ENCODE assay signal across 8 cellular contexts in the genomic region with DNA sequence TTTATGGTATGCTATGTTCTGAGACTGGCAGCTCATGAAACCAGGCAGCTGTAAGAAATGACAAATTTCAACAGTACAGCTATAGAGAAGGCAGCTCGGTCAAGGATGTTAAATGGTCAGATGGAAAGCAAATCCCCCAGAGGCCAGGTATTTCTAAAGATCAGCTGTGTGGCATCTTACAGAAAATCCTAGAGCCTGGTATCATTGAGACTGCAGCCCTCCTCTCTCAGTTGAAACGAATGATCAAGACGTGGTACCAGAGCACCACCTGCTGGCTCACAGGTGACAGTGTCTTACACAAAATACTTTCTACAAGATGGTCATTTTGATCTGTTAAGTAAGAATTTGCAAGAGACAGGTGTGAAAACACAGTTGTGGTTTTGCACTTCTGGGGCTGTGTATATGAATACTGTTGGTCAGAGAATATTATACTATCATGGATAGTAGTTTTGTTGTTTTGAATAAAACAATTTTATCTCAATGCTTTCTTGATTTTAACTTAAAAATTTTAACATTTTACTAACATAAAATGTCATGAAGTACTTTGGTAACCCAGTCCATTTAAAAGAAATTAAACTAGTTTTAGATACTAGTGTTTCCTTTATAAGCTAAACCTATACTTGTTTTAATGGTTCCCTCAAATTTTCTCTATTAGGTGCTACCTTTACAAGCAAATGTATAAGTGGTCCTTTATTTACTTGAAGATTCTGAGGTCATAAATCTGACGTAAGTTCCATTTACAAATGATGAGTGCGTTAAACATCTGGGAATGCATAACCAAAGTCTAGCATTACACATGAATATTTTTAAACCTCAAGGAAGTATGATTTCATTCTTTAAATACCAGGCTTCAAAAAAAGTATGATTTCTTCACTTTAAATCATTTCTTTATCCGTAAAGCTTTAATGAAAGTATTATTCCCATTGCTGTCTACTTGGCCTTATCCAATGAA.
DNase-seq lines count a peak whose midpoint lies in the region; ATAC-seq and TF ChIP-seq lines count a peak whose summit lies in the region.

No MANE protein-coding gene starts in this region.

- H3K9me3 ChIP-seq in HAP-1, result no peaks in the 10 kb centered on the region

- DNase-seq in NCI-H2029 (lab: John Stamatoyannopoulos, UW) (peak; percentile 29), NCI-H2029 treated with DMSO at 0.1 percent for 48 hours (lab: John Stamatoyannopoulos, UW) (no peak), HAP-1 (ENCODE audit: low spot score in 2 of 2) (peak; percentile 79), M059J (ENCODE audit: low read depth) (peak; percentile 37), astrocyte of the hippocampus (ENCODE audit: low read depth, low spot score) (peak; percentile 87), hypothalamus (lab: John Stamatoyannopoulos, UW) (peak in 38 of 51 donors; percentile 5 to 75 (median 46)), skeletal muscle cell (ENCODE audit: low read depth) (peak; percentile 71)

- no peaks in the 10 kb centered on the region for H3K4me1 ChIP-seq in HAP-1

- no peaks in the 10 kb centered on the region for H3K36me3 ChIP-seq in HAP-1 (replicated peaks)

- no peaks in the 10 kb centered on the region for H3K27me3 ChIP-seq in HAP-1 (ENCODE audit: low read depth)

- in situ Hi-C loops in HAP-1 (cut with MboI; ENCODE audit: low sequenced_read_pairs), result loop anchor here (10.0 kb wide), 1 partner anchor 342 kb away; no protein-coding TSS in a partner anchor

- peak; percentile 85 for ATAC-seq in SK-N-SH treated with all-trans-retinoic acid at 6 μM for 48 hours

- H3K4me3 ChIP-seq in HAP-1 (no peak overlapping the region), skeletal muscle cell (ENCODE audit: low read depth, low read length) (no peak overlapping the region)

TF ChIP-seq in SK-N-SH treated with all-trans-retinoic acid at 6 μM for 48 hours, 23 proteins besides CTCF, POLR2A, EP300 and RAD21:
- TF ChIP-seq, protein P1, sequence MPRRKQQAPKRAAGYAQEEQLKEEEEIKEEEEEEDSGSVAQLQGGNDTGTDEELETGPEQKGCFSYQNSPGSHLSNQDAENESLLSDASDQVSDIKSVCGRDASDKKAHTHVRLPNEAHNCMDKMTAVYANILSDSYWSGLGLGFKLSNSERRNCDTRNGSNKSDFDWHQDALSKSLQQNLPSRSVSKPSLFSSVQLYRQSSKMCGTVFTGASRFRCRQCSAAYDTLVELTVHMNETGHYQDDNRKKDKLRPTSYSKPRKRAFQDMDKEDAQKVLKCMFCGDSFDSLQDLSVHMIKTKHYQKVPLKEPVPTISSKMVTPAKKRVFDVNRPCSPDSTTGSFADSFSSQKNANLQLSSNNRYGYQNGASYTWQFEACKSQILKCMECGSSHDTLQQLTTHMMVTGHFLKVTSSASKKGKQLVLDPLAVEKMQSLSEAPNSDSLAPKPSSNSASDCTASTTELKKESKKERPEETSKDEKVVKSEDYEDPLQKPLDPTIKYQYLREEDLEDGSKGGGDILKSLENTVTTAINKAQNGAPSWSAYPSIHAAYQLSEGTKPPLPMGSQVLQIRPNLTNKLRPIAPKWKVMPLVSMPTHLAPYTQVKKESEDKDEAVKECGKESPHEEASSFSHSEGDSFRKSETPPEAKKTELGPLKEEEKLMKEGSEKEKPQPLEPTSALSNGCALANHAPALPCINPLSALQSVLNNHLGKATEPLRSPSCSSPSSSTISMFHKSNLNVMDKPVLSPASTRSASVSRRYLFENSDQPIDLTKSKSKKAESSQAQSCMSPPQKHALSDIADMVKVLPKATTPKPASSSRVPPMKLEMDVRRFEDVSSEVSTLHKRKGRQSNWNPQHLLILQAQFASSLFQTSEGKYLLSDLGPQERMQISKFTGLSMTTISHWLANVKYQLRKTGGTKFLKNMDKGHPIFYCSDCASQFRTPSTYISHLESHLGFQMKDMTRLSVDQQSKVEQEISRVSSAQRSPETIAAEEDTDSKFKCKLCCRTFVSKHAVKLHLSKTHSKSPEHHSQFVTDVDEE (CRISPR knock-in tag; IDR thresholded peaks at IDR 0.05), result peak; percentile 72
- TF ChIP-seq ZC3H10 (CRISPR knock-in tag; IDR thresholded peaks at IDR 0.05) (no peak), OSR1 (CRISPR knock-in tag; IDR thresholded peaks at IDR 0.05) (no peak), TOX (CRISPR knock-in tag; IDR thresholded peaks at IDR 0.05; ENCODE audit: borderline replicate concordance) (no peak)
